Comparison of ENCODE assay signal across 1 cellular context in genomic region chr16:12794486-12795399, GRCh38.
A peak's percentile ranks its signal among the peaks of the same experiment; 100 is the strongest.
TF ChIP-seq lines count a peak whose summit lies in the region.

No MANE protein-coding gene starts in this region.

TF ChIP-seq in H1, 55 proteins besides CTCF, POLR2A, EP300 and RAD21:
- TF ChIP-seq SP1 (IDR thresholded peaks at IDR 0.05; ENCODE audit: low read depth, low read length) (no peak), MAX (IDR thresholded peaks at IDR 0.05) (0 out of 2 replicates have a peak, but pooled peaks have one; percentile 30)
